In genomic region chr1:93839307-93839706, GRCh38 we compare ENCODE assay signal across 13 cellular contexts. TPM values are rescaled to one million over a fixed set of nuclear protein-coding genes. Genes with fewer than 3 reads are reported as not detected.
A peak's percentile ranks its signal among the peaks of the same experiment; 100 is the strongest.
DNase-seq lines count a peak whose midpoint lies in the region; ATAC-seq, FAIRE-seq and TF ChIP-seq lines count a peak whose summit lies in the region.
"Had no signal": no experiment of that assay in that cellular context is flagged by ENCODE, and none has a peak within 500 bp of the region (broad histone marks: within the 10 kb centered on the region; RNA-seq: fewer than 3 reads in every experiment).

No MANE protein-coding gene starts in this region.

- peaks cover 0 to 35% (median 4%) of the 10 kb centered on the region in 11 experiments; a peak in 8 of 22 replicates for H3K36me3 ChIP-seq in BLaER1 treated with 17β-estradiol and CSF1 and Interleukin-3, amounts not matched to agents 10 nM and 100 nM
- H3K36me3 ChIP-seq in adrenal gland (replicated peaks in 1 of 2) = no peaks in the 10 kb centered on the region
- H3K36me3 ChIP-seq in left lung = no peaks in the 10 kb centered on the region

- DNase-seq in HS-5 (ENCODE audit: low read depth) (peak; percentile 86), adrenal gland (peak in 6 of 7 donors; percentile 39 to 64 (median 48)), left lung (no peak), GM12892 (ENCODE audit: insufficient read length) (no peak), NCI-H2227 treated with DMSO at 0.1 percent for 48 hours (lab: John Stamatoyannopoulos, UW) (no peak), GM19240 (ENCODE audit: insufficient read length, low spot score) (no peak), iPS-NIHi11 (ENCODE audit: low spot score) (no peak)
- DNase-seq: aorta; esophagus squamous epithelium; stimulated activated CD4-positive, alpha-beta T cell treated with anti-CD3 and anti-CD28 coated beads, Interleukin-4, amount 100 ng/mL, for 24 hours had no signal

- H3K4me2 ChIP-seq in BLaER1 treated with 17β-estradiol and CSF1 and Interleukin-3, amounts not matched to agents 10 nM and 100 nM = peak overlapping the region; percentile 67 to 98 (median 88); a peak in 19 of 22 replicates

- WGBS in adrenal gland, 4 donors = 0 to 32% (median 10%) methylated on average over 1 of the region's 1 CpG

- peak overlapping the region; percentile 33 to 99 (median 88); a peak in 21 of 22 replicates for H3K27ac ChIP-seq in BLaER1 treated with 17β-estradiol and CSF1 and Interleukin-3, amounts not matched to agents 10 nM and 100 nM
- H3K27ac ChIP-seq in adrenal gland (no peak overlapping the region), left lung (no peak overlapping the region)
- H3K27ac ChIP-seq: esophagus squamous epithelium had no signal

- TF ChIP-seq CTCF in adrenal gland (IDR thresholded peaks at IDR 0.05) = no peak
- no peak for TF ChIP-seq CTCF in left lung (IDR thresholded peaks at IDR 0.05)

- intact Hi-C loops in adrenal gland (cut with DNase I) = no loop called here
- intact Hi-C loops in left lung (cut with DNase I) = no loop called here

- ATAC-seq in left lung = peak; percentile 16
- ATAC-seq: K562, left lobe of liver had no signal

- peak overlapping the region; percentile 22 to 99 (median 73); a peak in 18 of 22 replicates for H3K9ac ChIP-seq in BLaER1 treated with 17β-estradiol and CSF1 and Interleukin-3, amounts not matched to agents 10 nM and 100 nM

- no peak for TF ChIP-seq POLR2A in adrenal gland (IDR thresholded peaks at IDR 0.05)
- TF ChIP-seq POLR2A in GM12892 (IDR thresholded peaks at IDR 0.05; ENCODE audit: low read depth, low read length) = no peak

- H3K27me3 ChIP-seq in BLaER1 treated with 17β-estradiol and CSF1 and Interleukin-3, amounts not matched to agents 10 nM and 100 nM = no peaks in the 10 kb centered on the region
- no peaks in the 10 kb centered on the region for H3K27me3 ChIP-seq in adrenal gland
- H3K27me3 ChIP-seq in left lung = no peaks in the 10 kb centered on the region
- H3K27me3 ChIP-seq: esophagus squamous epithelium had no signal

- H4K20me1 ChIP-seq in BLaER1 treated with 17β-estradiol and CSF1 and Interleukin-3, amounts not matched to agents 10 nM and 100 nM = no peaks in the 10 kb centered on the region

- FAIRE-seq in GM12892 (lab: Jason Lieb, UNC) = no peak
- FAIRE-seq: K562 had no signal

- H3K4me1 ChIP-seq in BLaER1 treated with 17β-estradiol and CSF1 and Interleukin-3, amounts not matched to agents 10 nM and 100 nM = peaks cover 48 to 81% (median 71%) of the 10 kb centered on the region in 10 experiments
- H3K4me1 ChIP-seq in adrenal gland (replicated peaks in 1 of 2) = peaks cover 0 to 22% of the 10 kb centered on the region in 2 donors
- H3K4me1 ChIP-seq in left lung = peaks cover 5 to 12% of the 10 kb centered on the region in 2 donors

- H3K4me3 ChIP-seq in BLaER1 treated with 17β-estradiol and CSF1 and Interleukin-3, amounts not matched to agents 10 nM and 100 nM = no peak overlapping the region
- H3K4me3 ChIP-seq in adrenal gland = no peak overlapping the region
- no peak overlapping the region for H3K4me3 ChIP-seq in left lung
- H3K4me3 ChIP-seq: esophagus squamous epithelium, K562 had no signal

- peaks cover 19 to 44% (median 32%) of the 10 kb centered on the region in 11 experiments for H3K9me3 ChIP-seq in BLaER1 treated with 17β-estradiol and CSF1 and Interleukin-3, amounts not matched to agents 10 nM and 100 nM (replicated peaks in 1 of 11)
- H3K9me3 ChIP-seq in adrenal gland (replicated peaks in 1 of 3) = no peaks in the 10 kb centered on the region
- no peaks in the 10 kb centered on the region for H3K9me3 ChIP-seq in left lung
- H3K9me3 ChIP-seq: esophagus squamous epithelium had no signal

RNA-seq across cellular contexts. Expression of gene DNTTIP2, which starts 39.7 kb away (rescaled TPM):
- total RNA-seq in adrenal gland (10 to 100 TPM; 12.9 to 81.1 (median 31.7) TPM), left lung (10 to 100 TPM; 35.0 to 45.3 TPM)
- polyA plus RNA-seq in adrenal gland = 100 to 1,000 TPM in 1 of 3 donors, 10 to 100 TPM in 2; 61.0 to 109 (median 61.7) TPM
- 48.1 TPM for polyA plus RNA-seq in GM12892 (2012; ENCODE audit: missing spikeins)

Comparison
In these comparisons a context has a peak if more than half of its experiments do, and no peak if none do; other contexts are left out.
1. H3K27ac ChIP-seq: peak in BLaER1 treated with 17β-estradiol and CSF1 and Interleukin-3, amounts not matched to agents 10 nM and 100 nM (11 of 11); none in adrenal gland (0 of 5) and left lung (0 of 2).
2. DNase-seq: peak in HS-5 (single experiment) and adrenal gland (6 of 7); none in left lung (0 of 2), GM12892 (single experiment), NCI-H2227 treated with DMSO at 0.1 percent for 48 hours (single experiment), GM19240 (single experiment) and iPS-NIHi11 (single experiment).